ENCODE assay signal across 9 cellular contexts in genomic region chr12:51971679-51972423, GRCh38. TPM values are rescaled to one million over a fixed set of nuclear protein-coding genes. Genes with fewer than 3 reads are reported as not detected.
A peak's percentile ranks its signal among the peaks of the same experiment; 100 is the strongest.
DNase-seq lines count a peak whose midpoint lies in the region; ATAC-seq, FAIRE-seq and TF ChIP-seq lines count a peak whose summit lies in the region.
"Had no signal": no experiment of that assay in that cellular context is flagged by ENCODE, and none has a peak within 500 bp of the region (broad histone marks: within the 10 kb centered on the region; RNA-seq: fewer than 3 reads in every experiment).

No MANE protein-coding gene starts in this region.

- peaks cover 18% of the 10 kb centered on the region for H3K36me3 Mint-ChIP-seq in GM23338 (ENCODE audit: low read depth)

- no peak overlapping the region for H3K4me2 ChIP-seq in trophoblast cell (ENCODE audit: low read length)
- no peak overlapping the region for H3K4me2 ChIP-seq in GM23338

- no peak overlapping the region for H3K27ac ChIP-seq in trophoblast cell (ENCODE audit: low read depth, low read length)
- H3K27ac ChIP-seq in GM23338 (ENCODE audit: low read depth), result no peak overlapping the region

- H4K12ac ChIP-seq in trophoblast cell (ENCODE audit: low read depth, low read length), result no peak overlapping the region

- H3K4me1 ChIP-seq in trophoblast cell (ENCODE audit: control insufficient read depth in 1 of 2, insufficient read depth in 2 of 2, low read length in 2 of 2) (peaks cover 0 to 2% of the 10 kb centered on the region in 2 experiments), GM23338 (ENCODE audit: insufficient read depth) (peaks cover 12% of the 10 kb centered on the region)

- no peak overlapping the region for H3K27ac Mint-ChIP-seq in GM23338

- H3K27me3 Mint-ChIP-seq in GM23338 (ENCODE audit: insufficient read depth, low read depth, poor library complexity), result peaks cover 1% of the 10 kb centered on the region

- no peaks in the 10 kb centered on the region for H3F3A ChIP-seq in GM23338 (replicated peaks; ENCODE audit: low read depth)

- ATAC-seq in GM18517 (IDR thresholded peaks at IDR 0.05; ENCODE audit: unreplicated experiment) (peak; percentile 38), HG03378 (IDR thresholded peaks at IDR 0.05; ENCODE audit: unreplicated experiment) (peak; percentile 38), GM23338 (no peak)

- no peak overlapping the region for H3K4ac ChIP-seq in trophoblast cell (ENCODE audit: low read depth, low read length)

- H4K8ac ChIP-seq in trophoblast cell (ENCODE audit: low read depth, low read length), result no peak overlapping the region

- H2BK120ac ChIP-seq in trophoblast cell (ENCODE audit: insufficient read depth, low read length, poor library complexity), result no peak overlapping the region

- H3K4me3 ChIP-seq in cardiac fibroblast (replicated peaks in 1 of 2; ENCODE audit: low read depth in 2 of 2, low read length in 2 of 2) (no peak overlapping the region), trophoblast cell (ENCODE audit: low read depth, low read length) (no peak overlapping the region), GM23338 (no peak overlapping the region)

- no peaks in the 10 kb centered on the region for H3K9me2 ChIP-seq in GM23338 (ENCODE audit: insufficient read depth)

- H3K9ac ChIP-seq in trophoblast cell (ENCODE audit: low read length), result no peak overlapping the region

- no peak overlapping the region for H2BK5ac ChIP-seq in trophoblast cell (ENCODE audit: low read depth, low read length, poor library complexity)

- H2AFZ ChIP-seq in trophoblast cell (ENCODE audit: insufficient read depth, low read length, poor library complexity), result no peak overlapping the region
- H2AFZ ChIP-seq in GM23338, result no peak overlapping the region

- H2AK5ac ChIP-seq in trophoblast cell (ENCODE audit: low read length), result no peak overlapping the region

- no peak overlapping the region for H2BK12ac ChIP-seq in trophoblast cell (ENCODE audit: low read length)

- no peaks in the 10 kb centered on the region for H3K9me3 Mint-ChIP-seq in GM23338

- H3K79me1 ChIP-seq in trophoblast cell (ENCODE audit: low read length), result no peaks in the 10 kb centered on the region

- TF ChIP-seq CTCF in cardiac fibroblast (IDR thresholded peaks at IDR 0.05; ENCODE audit: low read depth, low read length), result no peak
- no peak for TF ChIP-seq CTCF in GM23338 (conservative IDR thresholded peaks at IDR 0.05; ENCODE audit: low read depth in 2 of 2)

- peaks cover 26% of the 10 kb centered on the region; the same call in 1 of the 2 replicates for H4K20me1 ChIP-seq in GM23338 (replicated peaks; ENCODE audit: insufficient read depth)

- WGBS in trophoblast cell (ENCODE audit: extremely low coverage, insufficient coverage, insufficient read length), result no CpG with 5 or more reads among the region's 4 CpGs

- H4K91ac ChIP-seq in trophoblast cell (ENCODE audit: low read depth, low read length), result no peak overlapping the region

- H3K4me1 Mint-ChIP-seq in GM23338, result peaks cover 40% of the 10 kb centered on the region

- H3K9me3 ChIP-seq in trophoblast cell (ENCODE audit: insufficient read depth, low read depth, low read length), result peaks cover 1% of the 10 kb centered on the region

- DNase-seq in cardiac fibroblast (ENCODE audit: low read depth in 2 of 2) (peak; percentile 33 to 52), trophoblast cell (peak; percentile 25 to 44), SHP77 treated with DMSO at 0.1 percent for 48 hours (lab: John Stamatoyannopoulos, UW) (no peak), GM23338 (ENCODE audit: low spot score) (no peak), iPS-NIHi11 (ENCODE audit: low spot score) (no peak), H54 (ENCODE audit: insufficient read length, low spot score) (no peak)
- DNase-seq: NCI-H2107 had no signal

- FAIRE-seq in H54 (lab: Jason Lieb, UNC), result no peak

- H3K36me3 ChIP-seq in trophoblast cell (ENCODE audit: control insufficient read depth in 1 of 2, insufficient read depth in 2 of 2, low read length in 2 of 2) (peaks cover 0 to 6% of the 10 kb centered on the region in 2 experiments), GM23338 (ENCODE audit: insufficient read depth) (no peaks in the 10 kb centered on the region)

- H3K79me2 ChIP-seq in trophoblast cell (ENCODE audit: control insufficient read depth, insufficient read depth, low read length, poor library complexity), result no peaks in the 10 kb centered on the region
- 0 out of 2 replicates have a peak, but pooled peaks cover 10% of the 10 kb centered on the region for H3K79me2 ChIP-seq in GM23338 (replicated peaks; ENCODE audit: insufficient read depth)

- no peak overlapping the region for H3K23ac ChIP-seq in trophoblast cell (ENCODE audit: low read length)

- no peak for TF ChIP-seq POLR2A in H54 (IDR thresholded peaks at IDR 0.05; ENCODE audit: low read depth, low read length)

- H3K4me3 Mint-ChIP-seq in GM23338, result no peak overlapping the region

- H3K27me3 ChIP-seq in trophoblast cell (ENCODE audit: insufficient read depth, low read length) (no peaks in the 10 kb centered on the region), GM23338 (ENCODE audit: insufficient read depth) (no peaks in the 10 kb centered on the region)

- no peak overlapping the region for H3K18ac ChIP-seq in trophoblast cell (ENCODE audit: low read length)

- no peak overlapping the region for H3K14ac ChIP-seq in trophoblast cell (ENCODE audit: low read length)

TF ChIP-seq in GM23338, 12 proteins besides CTCF, POLR2A, EP300 and RAD21 (continues in another document):
- no peak for TF ChIP-seq REST (IDR thresholded peaks at IDR 0.05; ENCODE audit: unreplicated experiment)
- TF ChIP-seq NANOG (IDR thresholded peaks at IDR 0.05; ENCODE audit: borderline replicate concordance), result no peak
- TF ChIP-seq CREB1 (CRISPR knock-in tag; IDR thresholded peaks at IDR 0.05; ENCODE audit: low read depth), result no peak
- TF ChIP-seq EZH2 (IDR thresholded peaks at IDR 0.05; ENCODE audit: low read depth, unreplicated experiment), result no peak
- TF ChIP-seq ZNF331 (CRISPR knock-in tag; IDR thresholded peaks at IDR 0.05; ENCODE audit: low read depth), result no peak
- no peak for TF ChIP-seq ETS1 (IDR thresholded peaks at IDR 0.05)
- no peak for TF ChIP-seq EZH2phosphoT487 (IDR thresholded peaks at IDR 0.05; ENCODE audit: unreplicated experiment)
- no peak for TF ChIP-seq ZNF114 (CRISPR knock-in tag; IDR thresholded peaks at IDR 0.05)
- no peak for TF ChIP-seq POLR2AphosphoS5 (IDR thresholded peaks at IDR 0.05; ENCODE audit: low read depth)
- TF ChIP-seq JUNB (IDR thresholded peaks at IDR 0.05; ENCODE audit: unreplicated experiment), result no peak
- TF ChIP-seq STAT1 (IDR thresholded peaks at IDR 0.05; ENCODE audit: unreplicated experiment), result no peak

RNA-seq across cellular contexts. Expression of gene ACVR1B, which starts 20.4 kb away (rescaled TPM):
- 8.2 TPM in 2 replicates for polyA plus RNA-seq in trophoblast cell (2013)
- 7.5 and 7.8 TPM in 2 replicates for total RNA-seq in GM23338 (2014; rRNA removed; shearing (Covaris generic))
- polyA plus RNA-seq in GM23338 (2016; fragmentation: Nextera tagmentation; extraction: Ambion mirVana), result 2.4 and 2.6 TPM in 2 replicates

RNA-seq across cellular contexts. Expression of gene TAMALIN, which starts 34.9 kb away (rescaled TPM):
- 2.2 and 2.6 TPM in 2 replicates for polyA plus RNA-seq in trophoblast cell (2013)
- total RNA-seq in GM23338 (2014; rRNA removed; shearing (Covaris generic)), result 3.0 and 3.5 TPM in 2 replicates
- polyA plus RNA-seq in GM23338 (2016; fragmentation: Nextera tagmentation; extraction: Ambion mirVana), result 0.34 and 0.73 TPM in 2 replicates

Comparison
In these comparisons a context has a peak if more than half of its experiments do, and no peak if none do; other contexts are left out.
1. DNase-seq: peak in cardiac fibroblast (2 of 2) and trophoblast cell (2 of 2); none in SHP77 treated with DMSO at 0.1 percent for 48 hours (single experiment), GM23338 (single experiment), iPS-NIHi11 (single experiment) and H54 (single experiment).